In the genomic region with DNA sequence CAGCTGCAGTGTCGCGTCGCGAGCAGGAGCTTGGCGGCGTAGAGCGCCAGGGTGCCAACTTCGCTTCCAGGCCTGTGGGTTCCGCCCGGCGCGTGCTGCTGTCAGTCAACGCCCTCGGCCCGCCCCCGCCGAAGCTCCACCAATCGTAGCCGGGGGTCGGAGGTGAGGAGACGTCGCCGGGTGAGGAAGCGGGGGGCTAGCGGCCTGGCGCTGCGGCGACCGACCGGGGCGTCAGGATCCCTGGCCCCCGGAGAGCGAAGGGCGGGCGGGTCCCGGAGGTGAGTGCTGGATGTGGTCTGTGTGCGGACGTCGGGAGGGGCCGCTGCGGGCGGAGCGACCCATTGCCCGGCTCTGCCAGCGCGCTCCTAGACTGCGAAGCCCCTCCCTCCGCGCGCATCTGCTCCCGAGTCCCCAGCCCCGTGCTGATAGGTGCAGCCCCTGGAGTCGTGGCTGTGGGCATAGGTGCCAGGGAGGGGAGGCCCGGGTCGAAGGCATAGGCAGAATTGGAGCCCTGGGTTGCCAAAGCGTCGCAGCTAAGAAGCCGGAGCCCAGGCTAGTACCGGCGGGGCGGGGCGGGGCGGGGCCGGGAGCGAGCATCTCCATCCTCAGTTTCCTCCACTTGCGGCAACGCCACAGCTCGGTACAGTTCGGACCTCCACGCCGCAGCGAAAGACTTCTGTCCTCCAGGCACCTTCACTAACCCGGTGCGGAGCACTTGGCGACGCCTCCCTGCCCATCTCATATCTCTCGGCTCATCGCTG, we compare ENCODE assay signal across 1 cellular context.
TF ChIP-seq lines count a peak whose summit lies in the region.

Gene NXPE3, plus strand, starts transcription at position 165 of the 761 bp plus-strand sequence. CDS start 6,386 bp downstream, outside the sequence.

TF ChIP-seq in K562, 482 proteins besides CTCF, POLR2A, EP300 and RAD21 (continued from another document and continues in another):
- TF ChIP-seq, protein P1, sequence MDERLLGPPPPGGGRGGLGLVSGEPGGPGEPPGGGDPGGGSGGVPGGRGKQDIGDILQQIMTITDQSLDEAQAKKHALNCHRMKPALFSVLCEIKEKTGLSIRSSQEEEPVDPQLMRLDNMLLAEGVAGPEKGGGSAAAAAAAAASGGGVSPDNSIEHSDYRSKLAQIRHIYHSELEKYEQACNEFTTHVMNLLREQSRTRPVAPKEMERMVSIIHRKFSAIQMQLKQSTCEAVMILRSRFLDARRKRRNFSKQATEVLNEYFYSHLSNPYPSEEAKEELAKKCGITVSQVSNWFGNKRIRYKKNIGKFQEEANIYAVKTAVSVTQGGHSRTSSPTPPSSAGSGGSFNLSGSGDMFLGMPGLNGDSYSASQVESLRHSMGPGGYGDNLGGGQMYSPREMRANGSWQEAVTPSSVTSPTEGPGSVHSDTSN (CRISPR knock-in tag; IDR thresholded peaks at IDR 0.05; ENCODE audit: low read depth), result peak; percentile 75
- TF ChIP-seq, protein P1 (tag; conservative IDR thresholded peaks at IDR 0.05; ENCODE audit: low read depth), result peak; percentile 71
- TF ChIP-seq, protein P2, sequence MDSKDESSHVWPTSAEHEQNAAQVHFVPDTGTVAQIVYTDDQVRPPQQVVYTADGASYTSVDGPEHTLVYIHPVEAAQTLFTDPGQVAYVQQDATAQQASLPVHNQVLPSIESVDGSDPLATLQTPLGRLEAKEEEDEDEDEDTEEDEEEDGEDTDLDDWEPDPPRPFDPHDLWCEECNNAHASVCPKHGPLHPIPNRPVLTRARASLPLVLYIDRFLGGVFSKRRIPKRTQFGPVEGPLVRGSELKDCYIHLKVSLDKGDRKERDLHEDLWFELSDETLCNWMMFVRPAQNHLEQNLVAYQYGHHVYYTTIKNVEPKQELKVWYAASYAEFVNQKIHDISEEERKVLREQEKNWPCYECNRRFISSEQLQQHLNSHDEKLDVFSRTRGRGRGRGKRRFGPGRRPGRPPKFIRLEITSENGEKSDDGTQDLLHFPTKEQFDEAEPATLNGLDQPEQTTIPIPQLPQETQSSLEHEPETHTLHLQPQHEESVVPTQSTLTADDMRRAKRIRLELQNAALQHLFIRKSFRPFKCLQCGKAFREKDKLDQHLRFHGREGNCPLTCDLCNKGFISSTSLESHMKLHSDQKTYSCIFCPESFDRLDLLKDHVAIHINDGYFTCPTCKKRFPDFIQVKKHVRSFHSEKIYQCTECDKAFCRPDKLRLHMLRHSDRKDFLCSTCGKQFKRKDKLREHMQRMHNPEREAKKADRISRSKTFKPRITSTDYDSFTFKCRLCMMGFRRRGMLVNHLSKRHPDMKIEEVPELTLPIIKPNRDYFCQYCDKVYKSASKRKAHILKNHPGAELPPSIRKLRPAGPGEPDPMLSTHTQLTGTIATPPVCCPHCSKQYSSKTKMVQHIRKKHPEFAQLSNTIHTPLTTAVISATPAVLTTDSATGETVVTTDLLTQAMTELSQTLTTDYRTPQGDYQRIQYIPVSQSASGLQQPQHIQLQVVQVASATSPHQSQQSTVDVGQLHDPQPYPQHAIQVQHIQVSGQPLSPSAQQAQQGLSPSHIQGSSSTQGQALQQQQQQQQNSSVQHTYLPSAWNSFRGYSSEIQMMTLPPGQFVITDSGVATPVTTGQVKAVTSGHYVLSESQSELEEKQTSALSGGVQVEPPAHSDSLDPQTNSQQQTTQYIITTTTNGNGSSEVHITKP (IDR thresholded peaks at IDR 0.05; ENCODE audit: partially characterized antibody), result no peak
- TF ChIP-seq NR2C1 (IDR thresholded peaks at IDR 0.05), result peak; percentile 88
- peak; percentile 91 for TF ChIP-seq NR2C1 (tag; IDR thresholded peaks at IDR 0.05)
- TF ChIP-seq SP1 (CRISPR knock-in tag; IDR thresholded peaks at IDR 0.05), result 0 out of 2 replicates have a peak, but pooled peaks have one; percentile 58
- TF ChIP-seq LCOR (CRISPR knock-in tag; IDR thresholded peaks at IDR 0.05), result 0 out of 2 replicates have a peak, but pooled peaks have one; percentile 18
- peak; percentile 98 for TF ChIP-seq PKNOX1 (IDR thresholded peaks at IDR 0.05)
- no peak for TF ChIP-seq PTRF (tag; IDR thresholded peaks at IDR 0.05)
- no peak for TF ChIP-seq UBTF (IDR thresholded peaks at IDR 0.05; ENCODE audit: borderline replicate concordance in 1 of 2, low read depth in 2 of 2, low read length in 2 of 2)
- TF ChIP-seq, protein P3, sequence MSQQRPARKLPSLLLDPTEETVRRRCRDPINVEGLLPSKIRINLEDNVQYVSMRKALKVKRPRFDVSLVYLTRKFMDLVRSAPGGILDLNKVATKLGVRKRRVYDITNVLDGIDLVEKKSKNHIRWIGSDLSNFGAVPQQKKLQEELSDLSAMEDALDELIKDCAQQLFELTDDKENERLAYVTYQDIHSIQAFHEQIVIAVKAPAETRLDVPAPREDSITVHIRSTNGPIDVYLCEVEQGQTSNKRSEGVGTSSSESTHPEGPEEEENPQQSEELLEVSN (IDR thresholded peaks at IDR 0.05; ENCODE audit: borderline replicate concordance in 1 of 2, extremely low read depth in 1 of 2, insufficient read depth in 1 of 2, insufficient read length in 1 of 2, low read depth in 1 of 2, low read length in 1 of 2, poor library complexity in 1 of 2, severe bottlenecking in 1 of 2), result peak; percentile 50 to 73
- peak; percentile 86 for TF ChIP-seq ZBTB33 (CRISPR knock-in tag; IDR thresholded peaks at IDR 0.05)
- TF ChIP-seq, protein P4, sequence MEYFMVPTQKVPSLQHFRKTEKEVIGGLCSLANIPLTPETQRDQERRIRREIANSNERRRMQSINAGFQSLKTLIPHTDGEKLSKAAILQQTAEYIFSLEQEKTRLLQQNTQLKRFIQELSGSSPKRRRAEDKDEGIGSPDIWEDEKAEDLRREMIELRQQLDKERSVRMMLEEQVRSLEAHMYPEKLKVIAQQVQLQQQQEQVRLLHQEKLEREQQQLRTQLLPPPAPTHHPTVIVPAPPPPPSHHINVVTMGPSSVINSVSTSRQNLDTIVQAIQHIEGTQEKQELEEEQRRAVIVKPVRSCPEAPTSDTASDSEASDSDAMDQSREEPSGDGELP (CRISPR knock-in tag; IDR thresholded peaks at IDR 0.05; ENCODE audit: borderline replicate concordance), result peak; percentile 27; the same call in 1 of the 2 replicates
- TF ChIP-seq FOXO4 (CRISPR knock-in tag; IDR thresholded peaks at IDR 0.05), result no peak
- peak; percentile 8 for TF ChIP-seq SP2 (IDR thresholded peaks at IDR 0.05; ENCODE audit: extremely low read depth, low read depth, low read length, poor library complexity, severe bottlenecking)
- TF ChIP-seq, protein P5, sequence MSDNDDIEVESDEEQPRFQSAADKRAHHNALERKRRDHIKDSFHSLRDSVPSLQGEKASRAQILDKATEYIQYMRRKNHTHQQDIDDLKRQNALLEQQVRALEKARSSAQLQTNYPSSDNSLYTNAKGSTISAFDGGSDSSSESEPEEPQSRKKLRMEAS (CRISPR knock-in tag; IDR thresholded peaks at IDR 0.05), result peak; percentile 73
- TF ChIP-seq RBBP5 (IDR thresholded peaks at IDR 0.05; ENCODE audit: borderline replicate concordance, insufficient read depth, low read length, poor library complexity, severe bottlenecking), result peak; percentile 27
- TF ChIP-seq NR2C2 (CRISPR knock-in tag; IDR thresholded peaks at IDR 0.05), result peak; percentile 89
- peak; percentile 95 for TF ChIP-seq NR2C2 (tag; IDR thresholded peaks at IDR 0.05)
- TF ChIP-seq ZNF395 (CRISPR knock-in tag; IDR thresholded peaks at IDR 0.05), result no peak
- no peak for TF ChIP-seq TAF7 (tag; IDR thresholded peaks at IDR 0.05)
- TF ChIP-seq VEZF1 (CRISPR knock-in tag; IDR thresholded peaks at IDR 0.05), result peak; percentile 57
